In the genomic region with DNA sequence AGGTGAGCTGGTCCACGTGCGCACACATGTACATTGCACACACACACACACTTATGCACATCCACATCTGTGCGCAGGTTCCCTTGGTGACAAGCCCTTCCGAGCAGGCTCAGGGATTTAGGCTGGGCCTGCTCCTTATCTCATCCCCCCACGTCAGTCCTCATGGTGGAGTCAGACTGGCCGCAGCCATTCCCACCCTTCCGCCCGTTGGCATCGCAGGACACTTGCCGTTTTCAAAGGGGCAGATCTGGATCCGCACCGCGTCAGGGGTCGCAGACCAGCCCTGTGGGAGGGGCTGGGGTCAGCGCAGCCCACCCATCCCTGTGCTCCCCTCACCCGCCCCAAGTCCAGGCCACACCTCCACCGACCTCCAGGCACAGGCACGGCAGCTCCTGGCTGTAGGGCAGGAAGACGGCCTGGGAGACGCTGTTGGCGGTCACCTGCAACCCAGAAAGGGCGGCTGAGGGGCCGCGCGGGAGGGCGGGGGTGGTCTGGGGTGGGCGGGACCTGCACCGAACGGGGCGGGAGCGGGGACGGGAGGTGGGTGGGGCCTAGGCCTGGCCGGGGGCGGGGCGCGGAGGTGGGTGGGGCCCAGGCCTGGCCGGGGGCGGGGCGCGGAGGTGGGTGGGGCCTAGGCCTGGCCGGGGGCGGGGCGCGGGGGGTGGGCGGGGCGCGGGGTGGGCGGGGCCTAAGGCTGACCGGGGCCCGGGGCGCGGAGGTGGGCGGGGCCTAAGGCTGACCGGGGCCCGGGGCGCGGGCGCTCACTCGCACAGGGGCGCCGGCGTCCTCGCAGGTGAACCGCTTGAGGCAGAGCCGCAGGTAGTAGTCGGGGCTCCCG, we compare ENCODE assay signal across 11 cellular contexts. TPM values are rescaled to one million over a fixed set of nuclear protein-coding genes. Genes with fewer than 3 reads are reported as not detected.
A peak's percentile ranks its signal among the peaks of the same experiment; 100 is the strongest.
DNase-seq lines count a peak whose midpoint lies in the region; ATAC-seq and TF ChIP-seq lines count a peak whose summit lies in the region.
"Had no signal": no experiment of that assay in that cellular context is flagged by ENCODE, and none has a peak within 500 bp of the region (broad histone marks: within the 10 kb centered on the region; RNA-seq: fewer than 3 reads in every experiment).

No MANE protein-coding gene starts in this region.

- H3K27ac ChIP-seq in duodenal mucosa (ENCODE audit: low read depth, low read length) (no peak overlapping the region), lower lobe of right lung (no peak overlapping the region), vagina (no peak overlapping the region)
- H3K27ac ChIP-seq: C4-2B, skin epidermis, tibial artery had no signal

- intact Hi-C loops in lower lobe of right lung (cut with DNase I) = no loop called here
- intact Hi-C loops in vagina (cut with DNase I) = no loop called here

- peak overlapping the region in 1 of 2 donors; percentile 60 for H3K9ac ChIP-seq in duodenal mucosa (ENCODE audit: low read depth in 1 of 2, low read length in 2 of 2)

- TF ChIP-seq CTCF in lower lobe of right lung (IDR thresholded peaks at IDR 0.05) = no peak
- TF ChIP-seq CTCF in vagina (IDR thresholded peaks at IDR 0.05) = no peak

- TF ChIP-seq POLR2A in vagina (IDR thresholded peaks at IDR 0.05) = no peak

- H3K36me3 ChIP-seq in duodenal mucosa (ENCODE audit: control insufficient read depth in 1 of 2, insufficient read depth in 2 of 2, low read length in 2 of 2) = no peaks in the 10 kb centered on the region
- no peaks in the 10 kb centered on the region for H3K36me3 ChIP-seq in lower lobe of right lung
- H3K36me3 ChIP-seq in vagina = no peaks in the 10 kb centered on the region
- H3K36me3 ChIP-seq: tibial artery had no signal

- peaks cover 0 to 4% of the 10 kb centered on the region in 2 donors for H3K27me3 ChIP-seq in duodenal mucosa (ENCODE audit: control insufficient read depth in 1 of 2, insufficient read depth in 2 of 2, low read length in 2 of 2)
- H3K27me3 ChIP-seq in lower lobe of right lung (ENCODE audit: low read depth) = peaks cover 11% of the 10 kb centered on the region
- no peaks in the 10 kb centered on the region for H3K27me3 ChIP-seq in vagina

- H3K4me3 ChIP-seq in duodenal mucosa (ENCODE audit: low read depth in 1 of 2, low read length in 2 of 2) (peak overlapping the region; percentile 40 to 46), lower lobe of right lung (peak overlapping the region; percentile 23), vagina (peak overlapping the region in 1 of 2 donors; percentile 19)
- H3K4me3 ChIP-seq: skin epidermis, tibial artery had no signal

- ATAC-seq in lower lobe of right lung (peak; percentile 22 to 34), HG03378 (IDR thresholded peaks at IDR 0.05; ENCODE audit: unreplicated experiment) (no peak), HG03159 (IDR thresholded peaks at IDR 0.05; ENCODE audit: unreplicated experiment) (no peak), HG02981 (IDR thresholded peaks at IDR 0.05; ENCODE audit: unreplicated experiment) (no peak)

- H3K4me1 ChIP-seq in duodenal mucosa (ENCODE audit: control insufficient read depth in 1 of 2, insufficient read depth in 2 of 2, low read length in 2 of 2) = peaks cover 38 to 44% of the 10 kb centered on the region in 2 donors
- H3K4me1 ChIP-seq in lower lobe of right lung = no peaks in the 10 kb centered on the region
- peaks cover 3% of the 10 kb centered on the region for H3K4me1 ChIP-seq in vagina

- DNase-seq in stimulated activated CD4-positive, alpha-beta T cell treated with anti-CD3 and anti-CD28 coated beads, Interleukin-4, amount 100 ng/mL, for 1 hour = peak; percentile 32
- no peak for DNase-seq in stimulated activated CD4-positive, alpha-beta T cell treated with anti-CD3 and anti-CD28 coated beads, Interleukin-4, amount 100 ng/mL, for 4 hours
- DNase-seq in lower lobe of right lung (peak; percentile 46), vagina (ENCODE audit: extremely low spot score in 2 of 2) (peak; percentile 69 to 85)

- H3K9me3 ChIP-seq in duodenal mucosa (ENCODE audit: control insufficient read depth in 1 of 2, low read length in 2 of 2) (no peaks in the 10 kb centered on the region), lower lobe of right lung (no peaks in the 10 kb centered on the region), vagina (no peaks in the 10 kb centered on the region)
- H3K9me3 ChIP-seq: tibial artery had no signal

RNA-seq across cellular contexts. Expression of a gene that starts 13.3 kb away (rescaled TPM):
- total RNA-seq in lower lobe of right lung (0.09 TPM), vagina (not detected)

RNA-seq across cellular contexts. Expression of a gene that starts 38.7 kb away (rescaled TPM):
- total RNA-seq in lower lobe of right lung (94.7 TPM), vagina (97.2 TPM)

RNA-seq across cellular contexts. Expression of a gene that starts 58.8 kb away (rescaled TPM):
- not detected for total RNA-seq in lower lobe of right lung
- total RNA-seq in vagina = not detected

Comparison
In these comparisons a context has a peak if more than half of its experiments do, and no peak if none do; other contexts are left out.
1. DNase-seq: peak in stimulated activated CD4-positive, alpha-beta T cell treated with anti-CD3 and anti-CD28 coated beads, Interleukin-4, amount 100 ng/mL, for 1 hour (single experiment), lower lobe of right lung (single experiment) and vagina (2 of 2); none in stimulated activated CD4-positive, alpha-beta T cell treated with anti-CD3 and anti-CD28 coated beads, Interleukin-4, amount 100 ng/mL, for 4 hours (0 of 2).
2. ATAC-seq: peak in lower lobe of right lung (2 of 2); none in HG03378 (single experiment), HG03159 (single experiment) and HG02981 (single experiment).